Comparison of ENCODE assay signal across 8 cellular contexts in the genomic region with DNA sequence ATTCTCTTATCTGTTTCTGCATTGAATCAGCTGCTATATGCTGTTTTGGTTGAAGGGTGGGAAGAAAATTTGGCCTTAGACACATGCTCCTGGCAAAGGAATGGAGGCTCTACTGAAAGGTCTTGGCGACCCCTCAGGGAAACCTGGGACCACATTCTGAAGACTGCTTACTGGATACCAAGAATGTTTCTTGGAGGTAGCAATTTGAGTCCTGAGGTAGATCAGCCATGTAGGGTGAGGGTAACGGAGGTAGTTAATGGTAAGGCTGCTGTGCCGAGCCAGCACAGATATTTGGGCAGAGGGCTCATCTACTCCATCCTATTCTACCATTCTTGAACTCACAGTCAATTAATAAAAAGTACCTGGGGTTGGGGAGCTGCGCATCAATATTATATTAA. TPM values are rescaled to one million over a fixed set of nuclear protein-coding genes. Genes with fewer than 3 reads are reported as not detected.
DNase-seq lines count a peak whose midpoint lies in the region; ATAC-seq and TF ChIP-seq lines count a peak whose summit lies in the region.

No MANE protein-coding gene starts in this region.

- H3K36me3 Mint-ChIP-seq in central memory CD8-positive, alpha-beta T cell (ENCODE audit: insufficient read depth), result peaks cover 11% of the 10 kb centered on the region
- H3K36me3 Mint-ChIP-seq in natural killer cell treated with Interleukin-12 subunit alpha and Interleukin-12 subunit beta and Interleukin-15 and Interleukin-18, amount 100 ng/mL, for 72 hours, result peaks cover 6% of the 10 kb centered on the region

- peak overlapping the region; percentile 93 for H3K4me3 ChIP-seq in LNCaP clone FGC (ENCODE audit: low read depth, low read length)

- H3K27ac ChIP-seq in C4-2B, result peak overlapping the region; percentile 89; the same call in 1 of the 2 replicates

- peak overlapping the region; percentile 98 for H3K4me3 Mint-ChIP-seq in central memory CD8-positive, alpha-beta T cell
- peak overlapping the region; percentile 97 for H3K4me3 Mint-ChIP-seq in natural killer cell treated with Interleukin-12 subunit alpha and Interleukin-12 subunit beta and Interleukin-15 and Interleukin-18, amount 100 ng/mL, for 72 hours

- no peaks in the 10 kb centered on the region for H3K27me3 Mint-ChIP-seq in central memory CD8-positive, alpha-beta T cell
- peaks cover 4 to 9% of the 10 kb centered on the region in 2 donors for H3K27me3 Mint-ChIP-seq in natural killer cell treated with Interleukin-12 subunit alpha and Interleukin-12 subunit beta and Interleukin-15 and Interleukin-18, amount 100 ng/mL, for 72 hours

- H3K4me1 Mint-ChIP-seq in central memory CD8-positive, alpha-beta T cell, result peaks cover 43% of the 10 kb centered on the region
- peaks cover 28 to 41% of the 10 kb centered on the region in 2 donors for H3K4me1 Mint-ChIP-seq in natural killer cell treated with Interleukin-12 subunit alpha and Interleukin-12 subunit beta and Interleukin-15 and Interleukin-18, amount 100 ng/mL, for 72 hours (ENCODE audit: low read depth in 2 of 2)

- peak overlapping the region; percentile 97 for H3K27ac Mint-ChIP-seq in central memory CD8-positive, alpha-beta T cell (ENCODE audit: low read depth)
- peak overlapping the region; percentile 94 to 97 for H3K27ac Mint-ChIP-seq in natural killer cell treated with Interleukin-12 subunit alpha and Interleukin-12 subunit beta and Interleukin-15 and Interleukin-18, amount 100 ng/mL, for 72 hours

- ATAC-seq in GM21528 (IDR thresholded peaks at IDR 0.05; ENCODE audit: low FRiP score, unreplicated experiment) (peak; percentile 25), GM18861 (IDR thresholded peaks at IDR 0.05; ENCODE audit: unreplicated experiment) (no peak)
- ATAC-seq in central memory CD8-positive, alpha-beta T cell (replicated peaks; ENCODE audit: extremely low read depth, poor library complexity, severe bottlenecking), result no peak
- ATAC-seq in natural killer cell treated with Interleukin-12 subunit alpha and Interleukin-12 subunit beta and Interleukin-15 and Interleukin-18, amount 100 ng/mL, for 72 hours, result no peak

- DNase-seq in LNCaP clone FGC (ENCODE audit: low read depth) (no peak), NOMO-1 treated with dmso at 0.1 percent for 144 hours (lab: John Stamatoyannopoulos, UW; ENCODE audit: unreplicated experiment) (no peak)
- no peak for DNase-seq in central memory CD8-positive, alpha-beta T cell (ENCODE audit: low spot score in 2 of 2)
- no peak for DNase-seq in natural killer cell treated with Interleukin-12 subunit alpha and Interleukin-12 subunit beta and Interleukin-15 and Interleukin-18, amount 100 ng/mL, for 72 hours (ENCODE audit: low spot score)
- no peak for DNase-seq in effector CD8-positive, alpha-beta T cell (lab: John Stamatoyannopoulos, UW)

- no peaks in the 10 kb centered on the region for H3K9me3 Mint-ChIP-seq in central memory CD8-positive, alpha-beta T cell
- no peaks in the 10 kb centered on the region for H3K9me3 Mint-ChIP-seq in natural killer cell treated with Interleukin-12 subunit alpha and Interleukin-12 subunit beta and Interleukin-15 and Interleukin-18, amount 100 ng/mL, for 72 hours

- TF ChIP-seq CTCF in C4-2B (conservative IDR thresholded peaks at IDR 0.05) (no peak), LNCaP clone FGC (IDR thresholded peaks at IDR 0.05; ENCODE audit: control insufficient read depth, extremely low read depth, insufficient read depth) (no peak)

RNA-seq across cellular contexts. Expression of gene PHF3, which starts 0.4 kb away (rescaled TPM):
- total RNA-seq in natural killer cell treated with Interleukin-12 subunit alpha and Interleukin-12 subunit beta and Interleukin-15 and Interleukin-18, amount 100 ng/mL, for 72 hours, result 10 to 100 TPM; 34.8 to 48.9 TPM
